29 cellular contexts compared by ENCODE assay signal in genomic region chr15:79826800-79827199, GRCh38.
"Had no signal": no experiment of that assay in that cellular context is flagged by ENCODE, and none has a peak within 500 bp of the region (broad histone marks: within the 10 kb centered on the region; RNA-seq: fewer than 3 reads in every experiment).

No MANE protein-coding gene starts in this region.

- H3K9me3 ChIP-seq: ascending aorta had no signal

- H3K4me1 ChIP-seq: ascending aorta had no signal

- H3K36me3 ChIP-seq: ascending aorta, WERI-Rb-1 had no signal

- H3K27ac ChIP-seq: ascending aorta, WERI-Rb-1 had no signal

- ATAC-seq: activated CD4-positive, alpha-beta T cell treated with anti-CD3 and anti-CD28 coated beads for 36 hours; activated CD4-positive, CD25-positive, alpha-beta regulatory T cell treated with anti-CD3 and anti-CD28 coated beads, Interleukin-2, amount 50 U/mL, for 24 hours; activated CD8-positive, alpha-beta memory T cell treated with anti-CD3 and anti-CD28 coated beads, Interleukin-2, amount 10 ng/mL, durations not matched to agents 7 days and 5 days; activated CD8-positive, alpha-beta T cell treated with anti-CD3 and anti-CD28 coated beads, Interleukin-2, amount 10 ng/mL, durations not matched to agents 7 days and 5 days; activated naive CD8-positive, alpha-beta T cell treated with anti-CD3 and anti-CD28 coated beads, Interleukin-2, amount 50 U/mL, for 24 hours; WTC11 had no signal

- DNase-seq: activated CD4-positive, alpha-beta memory T cell treated with anti-CD3 and anti-CD28 coated beads, Interleukin-2, amount 10 ng/mL, durations not matched to agents 7 days and 5 days; activated CD4-positive, alpha-beta T cell treated with anti-CD3 and anti-CD28 coated beads for 1 hour; activated CD4-positive, alpha-beta T cell treated with anti-CD3 and anti-CD28 coated beads for 36 hours; activated CD4-positive, alpha-beta T cell treated with anti-CD3 and anti-CD28 coated beads for 48 hours; activated CD4-positive, alpha-beta T cell treated with anti-CD3 and anti-CD28 coated beads, Interleukin-2, amount 10 ng/mL, durations not matched to agents 7 days and 5 days; activated CD4-positive, alpha-beta T cell treated with anti-CD3 and anti-CD28 coated beads, Interleukin-2, amount 50 U/mL, for 48 hours; activated CD4-positive, CD25-positive, alpha-beta regulatory T cell; activated CD8-positive, alpha-beta memory T cell treated with anti-CD3 and anti-CD28 coated beads for 24 hours; activated CD8-positive, alpha-beta memory T cell treated with anti-CD3 and anti-CD28 coated beads, Interleukin-2, amount 10 ng/mL, durations not matched to agents 7 days and 5 days; activated CD8-positive, alpha-beta memory T cell treated with anti-CD3 and anti-CD28 coated beads, Interleukin-2, amount 50 U/mL, for 48 hours; activated CD8-positive, alpha-beta T cell treated with anti-CD3 and anti-CD28 coated beads, Interleukin-2, amount 10 ng/mL, durations not matched to agents 7 days and 5 days; activated effector memory CD4-positive, alpha-beta T cell treated with Interleukin-2 at 50 U/mL for 16 hours; activated gamma-delta T cell; activated naive CD4-positive, alpha-beta T cell treated with anti-CD3 and anti-CD28 coated beads, Interleukin-2, amount 10 ng/mL, durations not matched to agents 7 days and 5 days; activated naive CD4-positive, alpha-beta T cell treated with Interleukin-2 at 50 U/mL for 16 hours; activated naive CD8-positive, alpha-beta T cell treated with anti-CD3 and anti-CD28 coated beads, Interleukin-2, amount 10 ng/mL, durations not matched to agents 7 days and 5 days; activated naive CD8-positive, alpha-beta T cell treated with anti-CD3 and anti-CD28 coated beads, Interleukin-2, amount 50 U/mL, for 24 hours; activated T-cell treated with anti-CD3 and anti-CD28 coated beads, Interleukin-2, amount 50 U/mL, for 24 hours; activated T-cell treated with anti-CD3 and anti-CD28 coated beads, Interleukin-2, amount 50 U/mL, for 48 hours; amygdala; anterior cingulate cortex; central memory CD4-positive, alpha-beta T cell; T-helper 1 cell; T-helper 2 cell; T-helper 9 cell; WERI-Rb-1 had no signal

- H3K4me3 ChIP-seq: ascending aorta had no signal

- H3K27me3 ChIP-seq: ascending aorta had no signal
